In the genomic region with DNA sequence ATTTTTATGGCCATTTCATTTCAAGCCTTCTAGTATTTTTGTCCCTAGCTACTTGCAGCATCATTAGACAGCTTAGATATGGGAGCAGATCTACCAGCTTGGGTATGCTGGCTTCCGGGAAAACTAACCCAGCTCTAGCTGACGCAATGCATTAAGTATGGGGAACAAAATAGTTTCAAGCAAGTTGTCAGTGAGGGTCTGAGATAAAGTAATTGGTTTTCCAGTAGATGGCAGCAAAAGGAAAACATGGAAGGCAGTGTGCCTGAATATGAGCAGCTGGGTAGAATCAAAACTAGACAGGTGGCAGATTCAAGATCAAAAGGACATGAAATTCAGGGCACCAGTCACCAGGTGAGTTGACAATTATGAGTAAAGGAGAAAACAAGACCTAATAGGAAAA, we compare ENCODE assay signal across 8 cellular contexts.
DNase-seq lines count a peak whose midpoint lies in the region; ATAC-seq and TF ChIP-seq lines count a peak whose summit lies in the region.

No MANE protein-coding gene starts in this region.

- H3K4me3 ChIP-seq in liver (ENCODE audit: low read depth in 1 of 3, low read length in 3 of 3) (no peak overlapping the region), coronary artery (no peak overlapping the region)

- TF ChIP-seq CTCF in WTC11 (IDR thresholded peaks at IDR 0.05) (no peak), liver (IDR thresholded peaks at IDR 0.05; ENCODE audit: low read depth, low read length, missing input control) (no peak), coronary artery (IDR thresholded peaks at IDR 0.05) (no peak)

- no peaks in the 10 kb centered on the region for H3K36me3 ChIP-seq in liver (ENCODE audit: control insufficient read depth in 4 of 4, insufficient read depth in 3 of 4, low read depth in 1 of 4, low read length in 3 of 4)

- no peaks in the 10 kb centered on the region for H3K36me3 Mint-ChIP-seq in WTC11
- H3K36me3 Mint-ChIP-seq in activated CD4-positive, alpha-beta T cell treated with anti-CD3 and anti-CD28 coated beads, Interleukin-2, amount 10 ng/mL, durations not matched to agents 24 days and 14 days (ENCODE audit: low read depth), result no peaks in the 10 kb centered on the region

- H3K4me1 Mint-ChIP-seq in WTC11, result peaks cover 27% of the 10 kb centered on the region
- H3K4me1 Mint-ChIP-seq in activated CD4-positive, alpha-beta T cell treated with anti-CD3 and anti-CD28 coated beads, Interleukin-2, amount 10 ng/mL, durations not matched to agents 24 days and 14 days, result no peaks in the 10 kb centered on the region

- H3K27me3 Mint-ChIP-seq in WTC11 (ENCODE audit: low read depth), result no peaks in the 10 kb centered on the region
- no peaks in the 10 kb centered on the region for H3K27me3 Mint-ChIP-seq in activated CD4-positive, alpha-beta T cell treated with anti-CD3 and anti-CD28 coated beads, Interleukin-2, amount 10 ng/mL, durations not matched to agents 24 days and 14 days

- 0 out of 2 replicates have a peak overlapping the region, but pooled peaks have one; percentile 33 for H3K27ac Mint-ChIP-seq in WTC11
- no peak overlapping the region for H3K27ac Mint-ChIP-seq in activated CD4-positive, alpha-beta T cell treated with anti-CD3 and anti-CD28 coated beads, Interleukin-2, amount 10 ng/mL, durations not matched to agents 24 days and 14 days

- CTCF ChIA-PET in WTC11 (lab: Charles Lee), result interaction anchor here (0.9 to 1.2 kb wide), 3 partner anchors 116 to 182 kb away, joined by 3 to 5 read pairs (median 4); no protein-coding TSS in a partner anchor

- no peaks in the 10 kb centered on the region for H3K4me1 ChIP-seq in liver (ENCODE audit: control insufficient read depth in 4 of 4, insufficient read depth in 4 of 4, low read length in 3 of 4)

- ATAC-seq in WTC11 (peak; percentile 90), HG03135 (IDR thresholded peaks at IDR 0.05; ENCODE audit: unreplicated experiment) (no peak)

- H3K4me3 Mint-ChIP-seq in WTC11, result no peak overlapping the region
- H3K4me3 Mint-ChIP-seq in activated CD4-positive, alpha-beta T cell treated with anti-CD3 and anti-CD28 coated beads, Interleukin-2, amount 10 ng/mL, durations not matched to agents 24 days and 14 days, result no peak overlapping the region

- DNase-seq in GF-D8 (lab: John Stamatoyannopoulos, UW) (peak; percentile 5), NCI-H1417 (lab: John Stamatoyannopoulos, UW) (peak; percentile 2 to 84 (median 54)), WTC11 (ENCODE audit: low spot score) (no peak), anterior cingulate cortex (lab: John Stamatoyannopoulos, UW) (no peak), coronary artery (ENCODE audit: low spot score) (no peak)
- no peak for DNase-seq in activated CD4-positive, alpha-beta T cell treated with anti-CD3 and anti-CD28 coated beads, Interleukin-2, amount 10 ng/mL, durations not matched to agents 24 days and 14 days

- H3K27me3 ChIP-seq in liver (ENCODE audit: control insufficient read depth in 4 of 4, insufficient read depth in 4 of 4, low read length in 3 of 4), result no peaks in the 10 kb centered on the region

- no peak overlapping the region for H3K9ac ChIP-seq in liver (ENCODE audit: low read depth in 1 of 2, low read length in 2 of 2)

- TF ChIP-seq RAD21 in liver (IDR thresholded peaks at IDR 0.05), result peak; percentile 52 to 69

- H3K9me3 ChIP-seq in liver (ENCODE audit: control insufficient read depth in 4 of 4, low read length in 3 of 4), result no peaks in the 10 kb centered on the region

- intact Hi-C loops in activated CD4-positive, alpha-beta T cell treated with anti-CD3 and anti-CD28 coated beads, Interleukin-2, amount 10 ng/mL, durations not matched to agents 24 days and 14 days (cut with micrococcal nuclease), result no loop called here

- POLR2A ChIA-PET in WTC11 (lab: Charles Lee), result no interaction called here

- H3K9me3 Mint-ChIP-seq in WTC11, result no peaks in the 10 kb centered on the region
- H3K9me3 Mint-ChIP-seq in activated CD4-positive, alpha-beta T cell treated with anti-CD3 and anti-CD28 coated beads, Interleukin-2, amount 10 ng/mL, durations not matched to agents 24 days and 14 days, result no peaks in the 10 kb centered on the region

- 26% methylated on average over 2 of the region's 2 CpGs for WGBS in liver

- H3K27ac ChIP-seq in liver (ENCODE audit: low read depth in 1 of 2, low read length in 2 of 2) (no peak overlapping the region), coronary artery (no peak overlapping the region)

TF ChIP-seq in WTC11, 78 proteins besides CTCF, POLR2A, EP300 and RAD21:
- TF ChIP-seq, protein P1, sequence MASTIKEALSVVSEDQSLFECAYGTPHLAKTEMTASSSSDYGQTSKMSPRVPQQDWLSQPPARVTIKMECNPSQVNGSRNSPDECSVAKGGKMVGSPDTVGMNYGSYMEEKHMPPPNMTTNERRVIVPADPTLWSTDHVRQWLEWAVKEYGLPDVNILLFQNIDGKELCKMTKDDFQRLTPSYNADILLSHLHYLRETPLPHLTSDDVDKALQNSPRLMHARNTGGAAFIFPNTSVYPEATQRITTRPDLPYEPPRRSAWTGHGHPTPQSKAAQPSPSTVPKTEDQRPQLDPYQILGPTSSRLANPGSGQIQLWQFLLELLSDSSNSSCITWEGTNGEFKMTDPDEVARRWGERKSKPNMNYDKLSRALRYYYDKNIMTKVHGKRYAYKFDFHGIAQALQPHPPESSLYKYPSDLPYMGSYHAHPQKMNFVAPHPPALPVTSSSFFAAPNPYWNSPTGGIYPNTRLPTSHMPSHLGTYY (CRISPR knock-in tag; IDR thresholded peaks at IDR 0.05), result no peak
- peak; percentile 69; the same call in 1 of the 2 replicates for TF ChIP-seq GABPB1 (CRISPR knock-in tag; IDR thresholded peaks at IDR 0.05)

TF ChIP-seq in liver, 16 proteins besides CTCF, POLR2A, EP300 and RAD21:
- TF ChIP-seq, protein P2, sequence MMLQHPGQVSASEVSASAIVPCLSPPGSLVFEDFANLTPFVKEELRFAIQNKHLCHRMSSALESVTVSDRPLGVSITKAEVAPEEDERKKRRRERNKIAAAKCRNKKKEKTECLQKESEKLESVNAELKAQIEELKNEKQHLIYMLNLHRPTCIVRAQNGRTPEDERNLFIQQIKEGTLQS (IDR thresholded peaks at IDR 0.05), result no peak
- TF ChIP-seq HNF4A (conservative IDR thresholded peaks at IDR 0.05) (no peak), FOXA2 (IDR thresholded peaks at IDR 0.05) (no peak)

Comparison
In these comparisons a context has a peak if more than half of its experiments do, and no peak if none do; other contexts are left out.
1. DNase-seq: peak in GF-D8 (single experiment) and NCI-H1417 (3 of 3); none in WTC11 (single experiment), anterior cingulate cortex (0 of 58), activated CD4-positive, alpha-beta T cell treated with anti-CD3 and anti-CD28 coated beads, Interleukin-2, amount 10 ng/mL, durations not matched to agents 24 days and 14 days (single experiment) and coronary artery (single experiment).